ENCODE assay signal across 15 cellular contexts in genomic region chr13:112998506-112999280, GRCh38.
"Had no signal": no experiment of that assay in that cellular context is flagged by ENCODE, and none has a peak within 500 bp of the region (broad histone marks: within the 10 kb centered on the region; RNA-seq: fewer than 3 reads in every experiment).

No MANE protein-coding gene starts in this region.

- H3K4me3 ChIP-seq: esophagus muscularis mucosa, uterus had no signal

- ATAC-seq: activated CD4-positive, CD25-positive, alpha-beta regulatory T cell treated with anti-CD3 and anti-CD28 coated beads, Interleukin-2, amount 50 U/mL, for 24 hours; left cardiac atrium; natural killer cell treated with Interleukin-12 subunit alpha and Interleukin-12 subunit beta and Interleukin-15 and Interleukin-18, amount 100 ng/mL, for 72 hours; stimulated activated naive CD8-positive, alpha-beta T cell treated with anti-CD3 and anti-CD28 coated beads, Interleukin-15, Interleukin-2, amounts not matched to agents 100 U/mL and 50 U/mL, for 24 hours had no signal

- H3K27ac Mint-ChIP-seq: activated naive CD4-positive, alpha-beta T cell treated with anti-CD3 and anti-CD28 coated beads, Interleukin-2, amount 50 U/mL, for 24 hours; activated T-cell treated with anti-CD3 and anti-CD28 coated beads, Interleukin-2, amount 50 U/mL, for 24 hours; natural killer cell treated with Interleukin-12 subunit alpha and Interleukin-12 subunit beta and Interleukin-15 and Interleukin-18, amount 100 ng/mL, for 72 hours; T-helper 1 cell treated with Interleukin-12 subunit alpha and Interleukin-12 subunit beta and Interleukin-4 antibody, amounts not matched to agents 30 μg/mL and 1 μg/mL, for 36 hours had no signal

- H3K27ac ChIP-seq: brain microvascular endothelial cell, esophagus muscularis mucosa, uterus had no signal

- H3K9me3 ChIP-seq: esophagus muscularis mucosa, uterus had no signal

- DNase-seq: activated CD4-positive, alpha-beta T cell treated with anti-CD3 and anti-CD28 coated beads, Interleukin-2, amount 50 U/mL, for 4 hours; activated effector memory CD4-positive, alpha-beta T cell treated with Interleukin-2 at 50 U/mL for 16 hours; activated T-cell treated with anti-CD3 and anti-CD28 coated beads, Interleukin-2, amount 50 U/mL, for 24 hours; brain microvascular endothelial cell; left cardiac atrium; mammary epithelial cell; stimulated activated CD4-positive, alpha-beta T cell treated with anti-CD3 and anti-CD28 coated beads, Interleukin-4, amount 100 ng/mL, for 1 hour; stimulated activated CD8-positive, alpha-beta memory T cell treated with anti-CD3 and anti-CD28 coated beads, Interleukin-4, amount 100 ng/mL, for 48 hours; stimulated activated naive CD8-positive, alpha-beta T cell treated with anti-CD3 and anti-CD28 coated beads, Interleukin-15, Interleukin-2, amounts not matched to agents 100 U/mL and 50 U/mL, for 24 hours; uterus had no signal

- H3K27me3 ChIP-seq: uterus had no signal

- H3K4me1 ChIP-seq: uterus had no signal

- H3K9me3 Mint-ChIP-seq: activated naive CD4-positive, alpha-beta T cell treated with anti-CD3 and anti-CD28 coated beads, Interleukin-2, amount 50 U/mL, for 24 hours; activated T-cell treated with anti-CD3 and anti-CD28 coated beads, Interleukin-2, amount 50 U/mL, for 24 hours; natural killer cell treated with Interleukin-12 subunit alpha and Interleukin-12 subunit beta and Interleukin-15 and Interleukin-18, amount 100 ng/mL, for 72 hours; T-helper 1 cell treated with Interleukin-12 subunit alpha and Interleukin-12 subunit beta and Interleukin-4 antibody, amounts not matched to agents 30 μg/mL and 1 μg/mL, for 36 hours had no signal

- H3K36me3 ChIP-seq: brain microvascular endothelial cell, uterus had no signal

- H3K36me3 Mint-ChIP-seq: activated naive CD4-positive, alpha-beta T cell treated with anti-CD3 and anti-CD28 coated beads, Interleukin-2, amount 50 U/mL, for 24 hours; natural killer cell treated with Interleukin-12 subunit alpha and Interleukin-12 subunit beta and Interleukin-15 and Interleukin-18, amount 100 ng/mL, for 72 hours had no signal

- H3K27me3 Mint-ChIP-seq: activated naive CD4-positive, alpha-beta T cell treated with anti-CD3 and anti-CD28 coated beads, Interleukin-2, amount 50 U/mL, for 24 hours; activated T-cell treated with anti-CD3 and anti-CD28 coated beads, Interleukin-2, amount 50 U/mL, for 24 hours had no signal

- H3K4me3 Mint-ChIP-seq: activated naive CD4-positive, alpha-beta T cell treated with anti-CD3 and anti-CD28 coated beads, Interleukin-2, amount 50 U/mL, for 24 hours; activated T-cell treated with anti-CD3 and anti-CD28 coated beads, Interleukin-2, amount 50 U/mL, for 24 hours; natural killer cell treated with Interleukin-12 subunit alpha and Interleukin-12 subunit beta and Interleukin-15 and Interleukin-18, amount 100 ng/mL, for 72 hours; T-helper 1 cell treated with Interleukin-12 subunit alpha and Interleukin-12 subunit beta and Interleukin-4 antibody, amounts not matched to agents 30 μg/mL and 1 μg/mL, for 36 hours had no signal
